20 cellular contexts compared by ENCODE assay signal in genomic region chr2:168009900-168010299, GRCh38.
DNase-seq lines count a peak whose midpoint lies in the region; ATAC-seq and TF ChIP-seq lines count a peak whose summit lies in the region.
"Had no signal": no experiment of that assay in that cellular context is flagged by ENCODE, and none has a peak within 500 bp of the region (broad histone marks: within the 10 kb centered on the region; RNA-seq: fewer than 3 reads in every experiment).

No MANE protein-coding gene starts in this region.

- in situ Hi-C loops in G401 (cut with HindIII; ENCODE audit: low sequenced_read_pairs), result no loop called here

- ATAC-seq in HG02588 (IDR thresholded peaks at IDR 0.05; ENCODE audit: unreplicated experiment), result no peak
- ATAC-seq: HepG2 had no signal

- DNase-seq in G401 (ENCODE audit: low spot score) (peak; percentile 26), NCI-H345 (lab: John Stamatoyannopoulos, UW) (peak; percentile 14), NOMO-1 (lab: John Stamatoyannopoulos, UW; ENCODE audit: unreplicated experiment in 2 of 2) (no peak), COLO829 (ENCODE audit: low spot score) (no peak)
- DNase-seq: C1 segment of cervical spinal cord; CD4-positive, alpha-beta memory T cell; DMS79 treated with DMSO at 0.1 percent for 48 hours; Karpas-422; NCI-H1092 treated with DMSO at 0.1 percent for 48 hours; NCI-H146; NCI-H1930; NCI-H446 treated with DMSO at 0.1 percent for 48 hours; NCI-H526; Peyer's patch; SIG-M5 had no signal

- TF ChIP-seq CTCF in 22Rv1 (IDR thresholded peaks at IDR 0.05), result no peak
- no peak for TF ChIP-seq CTCF in VCaP (conservative IDR thresholded peaks at IDR 0.05)

- H3K27ac ChIP-seq in 22Rv1 (peak overlapping the region; percentile 49), VCaP (peak overlapping the region; percentile 51)
- H3K27ac ChIP-seq: Peyer's patch, SK-N-MC had no signal

Comparison
In these comparisons a context has a peak if more than half of its experiments do, and no peak if none do; other contexts are left out.
1. DNase-seq: peak in G401 (single experiment) and NCI-H345 (single experiment); none in NOMO-1 (0 of 2) and COLO829 (single experiment).